12 cellular contexts compared by ENCODE assay signal in the genomic region with DNA sequence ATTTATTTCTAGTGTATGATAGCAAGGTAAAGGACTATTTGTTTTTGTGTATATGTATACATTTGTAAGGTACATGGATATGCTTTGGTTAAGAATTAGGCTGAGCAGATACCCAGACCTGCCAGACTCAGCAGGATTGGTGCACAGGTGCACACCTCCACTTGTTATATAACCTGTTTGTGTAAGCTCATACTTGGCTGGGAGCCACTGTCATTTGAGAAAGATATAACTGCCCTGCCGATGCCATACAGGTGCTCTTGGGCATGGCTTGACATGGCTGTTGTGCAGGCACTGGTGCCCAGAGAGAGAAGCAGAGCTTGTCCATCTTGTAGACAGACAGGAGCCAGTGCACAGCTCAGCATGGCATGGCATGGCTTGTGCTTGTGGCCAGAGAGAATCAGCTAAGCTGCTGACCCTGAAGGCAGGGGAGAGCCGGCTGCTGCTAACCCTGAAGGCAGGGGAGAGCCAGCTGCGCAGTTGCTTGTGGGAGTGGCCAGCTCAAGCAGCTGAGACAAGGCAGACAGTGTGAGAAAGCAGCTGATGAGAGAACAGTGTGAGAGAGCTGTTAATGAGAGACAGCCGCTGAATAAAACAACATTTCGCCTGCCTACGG.
DNase-seq lines count a peak whose midpoint lies in the region; ATAC-seq and TF ChIP-seq lines count a peak whose summit lies in the region.
"Had no signal": no experiment of that assay in that cellular context is flagged by ENCODE, and none has a peak within 500 bp of the region (broad histone marks: within the 10 kb centered on the region; RNA-seq: fewer than 3 reads in every experiment).

No MANE protein-coding gene starts in this region.

- no peaks in the 10 kb centered on the region for H4K20me1 ChIP-seq in SU-DHL-6 (ENCODE audit: low read depth, low read length)

- ATAC-seq in GM18867 (IDR thresholded peaks at IDR 0.05; ENCODE audit: unreplicated experiment), result peak; percentile 52
- ATAC-seq in HG03571 (IDR thresholded peaks at IDR 0.05; ENCODE audit: unreplicated experiment), result no peak
- ATAC-seq: effector memory CD8-positive, alpha-beta T cell had no signal

- TF ChIP-seq CTCF in SU-DHL-6 (IDR thresholded peaks at IDR 0.05; ENCODE audit: insufficient read depth, low read length, poor library complexity, severe bottlenecking) (no peak), GM13977 (IDR thresholded peaks at IDR 0.05; ENCODE audit: extremely low read depth, insufficient read depth, missing control alignments) (no peak)

- H2AFZ ChIP-seq in SU-DHL-6 (ENCODE audit: low read depth, low read length, severe bottlenecking), result no peak overlapping the region

- peak overlapping the region; percentile 98 for H3K27ac ChIP-seq in SU-DHL-6 (ENCODE audit: low read depth, low read length)
- H3K27ac ChIP-seq: adrenal gland had no signal

- in situ Hi-C loops in GM13977 (cut with MboI; ENCODE audit: low pct_unique_long_range_greater_than_20kb, low sequenced_read_pairs, unreplicated experiment), result no loop called here

- H3K4me2 ChIP-seq in SU-DHL-6 (ENCODE audit: low read depth, low read length, poor library complexity, severe bottlenecking), result peak overlapping the region; percentile 71

- peak overlapping the region; percentile 30 for H3K4me3 ChIP-seq in SU-DHL-6 (ENCODE audit: insufficient read depth, low read length, poor library complexity, severe bottlenecking)
- H3K4me3 ChIP-seq: adrenal gland had no signal

- intact Hi-C loops in posterior cingulate gyrus (cut with DNase I), result no loop called here

- DNase-seq in NCI-H2081 (lab: John Stamatoyannopoulos, UW) (peak; percentile 77 to 93), posterior cingulate gyrus (peak in 6 of 10 donors; percentile 43 to 94 (median 50)), amniotic stem cell (lab: John Stamatoyannopoulos, UW) (no peak), GM13977 (ENCODE audit: low spot score) (no peak), AG20443 (ENCODE audit: low spot score) (no peak)
- DNase-seq: activated CD8-positive, alpha-beta memory T cell treated with anti-CD3 and anti-CD28 coated beads, Interleukin-2, amount 50 U/mL, for 48 hours; effector memory CD8-positive, alpha-beta T cell; OCI-M1 had no signal

- H3K9me2 ChIP-seq in SU-DHL-6 (replicated peaks; ENCODE audit: insufficient read depth, low read length), result no peaks in the 10 kb centered on the region

- H3K9me3 ChIP-seq in SU-DHL-6 (ENCODE audit: insufficient read depth, low read length), result no peaks in the 10 kb centered on the region
- H3K9me3 ChIP-seq: adrenal gland had no signal

- H3K79me2 ChIP-seq in SU-DHL-6 (ENCODE audit: insufficient read depth, low read length), result no peaks in the 10 kb centered on the region

- H3F3A ChIP-seq in SU-DHL-6 (ENCODE audit: insufficient read depth), result peaks cover 41% of the 10 kb centered on the region

- H3K36me3 ChIP-seq in SU-DHL-6 (ENCODE audit: low read length), result no peaks in the 10 kb centered on the region
- H3K36me3 ChIP-seq: adrenal gland had no signal

- H3K9ac ChIP-seq in SU-DHL-6 (ENCODE audit: low read length), result peak overlapping the region; percentile 54

- H3K27me3 ChIP-seq in SU-DHL-6 (ENCODE audit: low read length), result no peaks in the 10 kb centered on the region
- H3K27me3 ChIP-seq: adrenal gland had no signal

Comparison
In these comparisons a context has a peak if more than half of its experiments do, and no peak if none do; other contexts are left out.
1. DNase-seq: peak in NCI-H2081 (2 of 2) and posterior cingulate gyrus (6 of 10); none in amniotic stem cell (single experiment), GM13977 (single experiment) and AG20443 (single experiment).